ENCODE assay signal across 16 cellular contexts in the genomic region with DNA sequence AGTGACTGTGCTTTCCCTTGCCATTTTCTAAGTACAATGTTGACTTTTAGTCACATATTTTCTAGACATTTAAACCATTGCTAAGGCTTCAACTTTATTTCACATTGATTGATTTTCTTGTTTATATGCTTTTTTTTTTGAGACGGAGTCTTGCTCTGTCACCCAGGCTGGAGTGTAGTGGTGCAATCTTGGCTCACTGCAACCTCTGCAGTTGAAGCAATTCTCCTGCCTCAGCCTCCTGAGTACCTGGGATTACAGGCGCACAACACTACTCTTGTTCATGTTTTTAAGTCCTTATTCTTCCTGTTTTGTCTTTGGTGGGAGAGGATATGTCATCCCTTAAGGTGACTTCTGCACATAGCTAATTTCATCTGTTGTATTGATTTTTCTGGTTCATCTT. TPM values are rescaled to one million over a fixed set of nuclear protein-coding genes. Genes with fewer than 3 reads are reported as not detected.
DNase-seq lines count a peak whose midpoint lies in the region; ATAC-seq and TF ChIP-seq lines count a peak whose summit lies in the region.
"Had no signal": no experiment of that assay in that cellular context is flagged by ENCODE, and none has a peak within 500 bp of the region (broad histone marks: within the 10 kb centered on the region; RNA-seq: fewer than 3 reads in every experiment).

No MANE protein-coding gene starts in this region.

- H3K4me3 Mint-ChIP-seq in activated T-cell treated with anti-CD3 and anti-CD28 coated beads, Interleukin-2, amount 50 U/mL, for 24 hours = no peak overlapping the region
- peak overlapping the region; percentile 66 for H3K4me3 Mint-ChIP-seq in T-helper 17 cell

- 88% methylated on average over 1 of the region's 2 CpGs for WGBS in mesenchymal stem cell
- 68 to 73% methylated on average over 2 of the region's 2 CpGs for WGBS in upper lobe of left lung, 2 donors

- no peak overlapping the region for H4K8ac ChIP-seq in mesenchymal stem cell (ENCODE audit: low read length)

- no peak overlapping the region for H3K4ac ChIP-seq in mesenchymal stem cell (ENCODE audit: low read depth in 1 of 2, low read length in 2 of 2)

- peak overlapping the region; percentile 8 for H3K27ac Mint-ChIP-seq in activated T-cell treated with anti-CD3 and anti-CD28 coated beads, Interleukin-2, amount 50 U/mL, for 24 hours
- peak overlapping the region; percentile 66 for H3K27ac Mint-ChIP-seq in T-helper 17 cell

- peaks cover 70% of the 10 kb centered on the region for H3K4me1 Mint-ChIP-seq in activated T-cell treated with anti-CD3 and anti-CD28 coated beads, Interleukin-2, amount 50 U/mL, for 24 hours (ENCODE audit: low read depth)
- H3K4me1 Mint-ChIP-seq in T-helper 17 cell = peaks cover 40% of the 10 kb centered on the region

- H3K9me3 ChIP-seq in T-helper 17 cell (ENCODE audit: control insufficient read depth, low read length, poor library complexity, severe bottlenecking) (no peaks in the 10 kb centered on the region), mesenchymal stem cell (ENCODE audit: control insufficient read depth, low read length) (no peaks in the 10 kb centered on the region), subcutaneous abdominal adipose tissue (ENCODE audit: control insufficient read depth in 5 of 5, low read length in 5 of 5) (no peaks in the 10 kb centered on the region), upper lobe of left lung (no peaks in the 10 kb centered on the region)

- H3K27ac ChIP-seq in mesenchymal stem cell (ENCODE audit: low read length, poor library complexity, severe bottlenecking) (peak overlapping the region; percentile 76), subcutaneous abdominal adipose tissue (ENCODE audit: low read depth, low read length) (peak overlapping the region; percentile 56), upper lobe of left lung (no peak overlapping the region)
- H3K27ac ChIP-seq: C4-2B had no signal

- no peak for TF ChIP-seq EP300 in upper lobe of left lung (IDR thresholded peaks at IDR 0.05)

- no peak for TF ChIP-seq CTCF in upper lobe of left lung (IDR thresholded peaks at IDR 0.05)

- no peak for TF ChIP-seq POLR2A in upper lobe of left lung (IDR thresholded peaks at IDR 0.05)

- ATAC-seq in T-helper 17 cell = no peak
- no peak for ATAC-seq in HG02759 (IDR thresholded peaks at IDR 0.05; ENCODE audit: unreplicated experiment)
- ATAC-seq in upper lobe of left lung (ENCODE audit: low FRiP score in 2 of 2) = no peak
- ATAC-seq: HCT116, K562 had no signal

- no peak overlapping the region for H2AK5ac ChIP-seq in mesenchymal stem cell (ENCODE audit: low read length, severe bottlenecking)

- no peak overlapping the region for H2BK12ac ChIP-seq in mesenchymal stem cell (ENCODE audit: low read length in 2 of 2)

- no peak overlapping the region for H2AFZ ChIP-seq in mesenchymal stem cell (ENCODE audit: low read depth, low read length)

- no peak overlapping the region for H2BK15ac ChIP-seq in mesenchymal stem cell (ENCODE audit: low read depth, poor library complexity, severe bottlenecking)

- H3K23ac ChIP-seq in mesenchymal stem cell (ENCODE audit: low read length in 2 of 2) = no peak overlapping the region

- H3K4me1 ChIP-seq in mesenchymal stem cell (ENCODE audit: control insufficient read depth, insufficient read depth, low read depth, low read length) (peaks cover 11% of the 10 kb centered on the region), subcutaneous abdominal adipose tissue (ENCODE audit: control insufficient read depth in 5 of 5, insufficient read depth in 5 of 5, low read length in 5 of 5) (peaks cover 0 to 51% (median 30%) of the 10 kb centered on the region in 5 donors), upper lobe of left lung (peaks cover 37 to 55% (median 47%) of the 10 kb centered on the region in 4 donors)

- no peak overlapping the region for H2BK5ac ChIP-seq in mesenchymal stem cell (ENCODE audit: low read depth, low read length, poor library complexity, severe bottlenecking)

- H3K36me3 ChIP-seq in mesenchymal stem cell (ENCODE audit: control insufficient read depth in 1 of 2, insufficient read depth in 2 of 2, low read depth in 1 of 2, low read length in 2 of 2) (peaks cover 9 to 34% of the 10 kb centered on the region in 2 experiments), subcutaneous abdominal adipose tissue (ENCODE audit: control insufficient read depth in 5 of 5, insufficient read depth in 5 of 5, low read length in 5 of 5) (peaks cover 3 to 25% (median 12%) of the 10 kb centered on the region in 5 donors), upper lobe of left lung (peaks cover 5 to 22% (median 7%) of the 10 kb centered on the region in 4 donors)

- H3K79me1 ChIP-seq in mesenchymal stem cell (replicated peaks; ENCODE audit: low read length, poor library complexity, severe bottlenecking) = peaks cover 3% of the 10 kb centered on the region

- H3K27me3 Mint-ChIP-seq in activated T-cell treated with anti-CD3 and anti-CD28 coated beads, Interleukin-2, amount 50 U/mL, for 24 hours = no peaks in the 10 kb centered on the region
- H3K27me3 Mint-ChIP-seq in T-helper 17 cell = no peaks in the 10 kb centered on the region

- H3K27me3 ChIP-seq in mesenchymal stem cell (ENCODE audit: control insufficient read depth in 1 of 2, insufficient read depth in 1 of 2, low read length in 2 of 2) (no peaks in the 10 kb centered on the region), subcutaneous abdominal adipose tissue (ENCODE audit: control insufficient read depth in 5 of 5, insufficient read depth in 4 of 5, low read length in 5 of 5) (no peaks in the 10 kb centered on the region), upper lobe of left lung (no peaks in the 10 kb centered on the region)

- no peak overlapping the region for H3K4me2 ChIP-seq in mesenchymal stem cell (ENCODE audit: low read length, poor library complexity, severe bottlenecking)

- no peak for DNase-seq in activated T-cell treated with anti-CD3 and anti-CD28 coated beads, Interleukin-2, amount 50 U/mL, for 24 hours
- DNase-seq in activated T-cell treated with anti-CD3 and anti-CD28 coated beads, Interleukin-2, amount 50 U/mL, for 1 hour = no peak
- no peak for DNase-seq in T-helper 17 cell
- DNase-seq in mesenchymal stem cell = no peak
- no peak for DNase-seq in NCI-H524 (lab: John Stamatoyannopoulos, UW)
- no peak for DNase-seq in upper lobe of left lung
- DNase-seq: Calu3, NCI-H1048, NCI-H345, NCI-H748 treated with DMSO at 0.1 percent for 48 hours, Right ventricle myocardium superior had no signal

- no peak overlapping the region for H3K14ac ChIP-seq in mesenchymal stem cell (ENCODE audit: low read length in 2 of 2)

- H4K91ac ChIP-seq in mesenchymal stem cell (ENCODE audit: low read length) = no peak overlapping the region

- peaks cover 56% of the 10 kb centered on the region for H3K36me3 Mint-ChIP-seq in activated T-cell treated with anti-CD3 and anti-CD28 coated beads, Interleukin-2, amount 50 U/mL, for 24 hours (ENCODE audit: low read depth)
- no peaks in the 10 kb centered on the region for H3K36me3 Mint-ChIP-seq in T-helper 17 cell (ENCODE audit: low read depth)

- H3K9ac ChIP-seq in mesenchymal stem cell (ENCODE audit: low read length) (no peak overlapping the region), subcutaneous abdominal adipose tissue (ENCODE audit: low read length in 5 of 5) (no peak overlapping the region)

- H2BK120ac ChIP-seq in mesenchymal stem cell (ENCODE audit: low read depth, low read length) = no peak overlapping the region

- no peak overlapping the region for H3K4me3 ChIP-seq in mesenchymal stem cell (ENCODE audit: insufficient read depth in 1 of 2, low read depth in 1 of 2, low read length in 2 of 2)
- no peak overlapping the region for H3K4me3 ChIP-seq in subcutaneous abdominal adipose tissue (ENCODE audit: low read depth in 1 of 5, low read length in 5 of 5)
- H3K4me3 ChIP-seq in upper lobe of left lung = no peak overlapping the region
- H3K4me3 ChIP-seq: K562 had no signal

- no peaks in the 10 kb centered on the region for H3K9me3 Mint-ChIP-seq in activated T-cell treated with anti-CD3 and anti-CD28 coated beads, Interleukin-2, amount 50 U/mL, for 24 hours

- no peak overlapping the region for H3K18ac ChIP-seq in mesenchymal stem cell (ENCODE audit: low read depth in 1 of 2, low read length in 2 of 2)

RNA-seq across cellular contexts. Expression of gene GOLGA4, which starts 6.2 kb away (rescaled TPM):
- 10 to 100 TPM; 62.4 to 66.5 TPM for total RNA-seq in T-helper 17 cell
- polyA plus RNA-seq in mesenchymal stem cell (2013, experiment 1 of 2) = 75.0 TPM
- 75.6 TPM for polyA plus RNA-seq in mesenchymal stem cell (2013, experiment 2 of 2)
- 100 to 1,000 TPM in 2 of 6 donors, 10 to 100 TPM in 4; 68.3 to 175 (median 76.0) TPM for total RNA-seq in upper lobe of left lung

Comparison
In these comparisons a context has a peak if more than half of its experiments do, and no peak if none do; other contexts are left out.
1. H3K27ac ChIP-seq: peak in mesenchymal stem cell (single experiment) and subcutaneous abdominal adipose tissue (single experiment); none in upper lobe of left lung (0 of 4).